7 cellular contexts compared by ENCODE assay signal in the genomic region with DNA sequence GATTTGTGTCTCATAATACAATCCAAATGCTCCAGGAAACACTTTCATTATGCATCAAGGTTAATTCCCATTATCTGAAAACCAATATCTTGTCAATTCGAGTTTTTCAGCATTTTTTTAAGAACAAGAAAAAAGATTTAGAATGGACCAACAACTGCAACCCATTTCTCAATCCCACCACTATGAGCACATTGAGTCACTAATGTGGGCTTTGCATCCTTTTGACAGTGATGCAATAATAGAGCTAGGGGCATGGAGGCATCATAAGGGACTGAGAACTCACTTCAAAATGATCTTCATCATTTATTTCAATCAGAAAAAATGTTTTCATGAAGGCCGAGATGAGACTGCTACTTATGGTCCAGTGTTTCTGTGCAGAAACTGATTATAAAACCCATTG.
"Had no signal": no experiment of that assay in that cellular context is flagged by ENCODE, and none has a peak within 500 bp of the region (broad histone marks: within the 10 kb centered on the region; RNA-seq: fewer than 3 reads in every experiment).

No MANE protein-coding gene starts in this region.

- FAIRE-seq: HTR-8/SVneo had no signal

- ATAC-seq: GM23338, HCT116 had no signal

- H3K4me1 ChIP-seq: HAP-1 had no signal

- H3K4me3 ChIP-seq: GM23338, HAP-1 had no signal

- H3K9me3 ChIP-seq: HAP-1 had no signal

- H3K36me3 ChIP-seq: HAP-1 had no signal

- H2AFZ ChIP-seq: GM23338 had no signal

- DNase-seq: H7, HFFc6, KBM-7 had no signal

- H3K4me2 ChIP-seq: GM23338 had no signal
